In the genomic region with DNA sequence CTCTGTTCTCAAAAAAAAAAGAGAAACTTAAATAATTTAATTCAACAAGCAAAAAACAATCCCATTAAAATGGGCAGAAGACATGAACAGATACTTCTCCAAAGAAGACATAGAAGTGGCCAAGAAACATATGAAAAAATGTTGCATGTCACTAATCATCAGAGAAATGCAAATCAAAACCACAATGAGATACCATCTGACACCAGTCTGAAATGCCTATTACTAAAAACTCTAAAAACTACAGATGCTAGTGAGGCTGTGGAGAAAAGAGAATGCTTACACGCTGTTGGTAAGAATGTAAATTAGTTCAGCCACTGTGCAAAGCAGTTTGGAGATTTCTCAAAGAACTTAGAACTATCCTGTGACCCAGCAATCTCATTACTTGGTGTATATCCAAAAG, we compare ENCODE assay signal across 15 cellular contexts.
"Had no signal": no experiment of that assay in that cellular context is flagged by ENCODE, and none has a peak within 500 bp of the region (broad histone marks: within the 10 kb centered on the region; RNA-seq: fewer than 3 reads in every experiment).

No MANE protein-coding gene starts in this region.

- H3K27ac Mint-ChIP-seq: activated naive CD4-positive, alpha-beta T cell treated with anti-CD3 and anti-CD28 coated beads, Interleukin-2, amount 50 U/mL, for 24 hours; activated T-cell treated with anti-CD3 and anti-CD28 coated beads, Interleukin-2, amount 50 U/mL, for 24 hours; naive B cell had no signal

- H3K27me3 Mint-ChIP-seq: activated naive CD4-positive, alpha-beta T cell treated with anti-CD3 and anti-CD28 coated beads, Interleukin-2, amount 50 U/mL, for 24 hours; activated T-cell treated with anti-CD3 and anti-CD28 coated beads, Interleukin-2, amount 50 U/mL, for 24 hours; naive B cell had no signal

- H3K36me3 Mint-ChIP-seq: activated naive CD4-positive, alpha-beta T cell treated with anti-CD3 and anti-CD28 coated beads, Interleukin-2, amount 50 U/mL, for 24 hours had no signal

- FAIRE-seq: bronchial epithelial cell, endometrium had no signal

- H3K36me3 ChIP-seq: lower lobe of right lung, neutrophil had no signal

- H3K4me3 ChIP-seq: dorsolateral prefrontal cortex, lower lobe of right lung had no signal

- H3K4me3 Mint-ChIP-seq: activated naive CD4-positive, alpha-beta T cell treated with anti-CD3 and anti-CD28 coated beads, Interleukin-2, amount 50 U/mL, for 24 hours; activated T-cell treated with anti-CD3 and anti-CD28 coated beads, Interleukin-2, amount 50 U/mL, for 24 hours; naive B cell had no signal

- H3K27me3 ChIP-seq: dorsolateral prefrontal cortex, neutrophil had no signal

- H3K9me3 ChIP-seq: lower lobe of right lung, neutrophil had no signal

- ATAC-seq: esophagus mucosa, left cardiac atrium, lower lobe of right lung had no signal

- H3K4me1 ChIP-seq: lower lobe of right lung had no signal

- H3K4me1 Mint-ChIP-seq: activated naive CD4-positive, alpha-beta T cell treated with anti-CD3 and anti-CD28 coated beads, Interleukin-2, amount 50 U/mL, for 24 hours; naive B cell had no signal

- DNase-seq: activated effector memory CD4-positive, alpha-beta T cell treated with Interleukin-2 at 50 U/mL for 16 hours; activated T-cell treated with anti-CD3 and anti-CD28 coated beads, Interleukin-2, amount 50 U/mL, for 24 hours; dorsolateral prefrontal cortex; foreskin melanocyte; head of caudate nucleus; left cardiac atrium; lower lobe of right lung; naive B cell; posterior cingulate gyrus; stimulated activated CD4-positive, alpha-beta T cell treated with anti-CD3 and anti-CD28 coated beads, Interleukin-15, amount 100 ng/mL, for 24 hours had no signal

- H3K27ac ChIP-seq: dorsolateral prefrontal cortex, lower lobe of right lung, neutrophil had no signal
